In genomic region chr13:89497658-89498057, GRCh38 we compare ENCODE assay signal across 8 cellular contexts.
"Had no signal": no experiment of that assay in that cellular context is flagged by ENCODE, and none has a peak within 500 bp of the region (broad histone marks: within the 10 kb centered on the region; RNA-seq: fewer than 3 reads in every experiment).

No MANE protein-coding gene starts in this region.

- ATAC-seq: GM23338, HepG2, K562 had no signal

- DNase-seq: H9, HCEC 1CT, IMR-90 had no signal

- H3K4me3 ChIP-seq: GM23338, K562 had no signal

- H2AFZ ChIP-seq: GM23338 had no signal

- FAIRE-seq: H1, HepG2, K562 had no signal

- H3K27ac ChIP-seq: HL-60 had no signal

- H3K4me2 ChIP-seq: GM23338 had no signal
